Comparison of ENCODE assay signal across 8 cellular contexts in genomic region chr1:183025782-183026774, GRCh38. TPM values are rescaled to one million over a fixed set of nuclear protein-coding genes. Genes with fewer than 3 reads are reported as not detected.
DNase-seq lines count a peak whose midpoint lies in the region; ATAC-seq and TF ChIP-seq lines count a peak whose summit lies in the region.

No MANE protein-coding gene starts in this region.

- H3K27me3 ChIP-seq in esophagus squamous epithelium (peaks cover 0 to 18% (median 0%) of the 10 kb centered on the region in 4 donors), skeletal muscle tissue (ENCODE audit: control insufficient read depth in 3 of 3, insufficient read depth in 3 of 3, low read length in 3 of 3) (no peaks in the 10 kb centered on the region)

- H3K27ac ChIP-seq in esophagus squamous epithelium, result peak overlapping the region in 3 of 4 donors; percentile 47 to 100 (median 100)
- peak overlapping the region; percentile 100 for H3K27ac ChIP-seq in skeletal muscle tissue (ENCODE audit: low read depth, low read length)

- ATAC-seq in GM18858 (IDR thresholded peaks at IDR 0.05; ENCODE audit: unreplicated experiment), result peak; percentile 27

- H3K4me1 ChIP-seq in esophagus squamous epithelium (peaks cover 3 to 81% (median 33%) of the 10 kb centered on the region in 3 donors), skeletal muscle tissue (ENCODE audit: control insufficient read depth in 3 of 3, insufficient read depth in 3 of 3, low read length in 3 of 3) (peaks cover 26 to 46% (median 42%) of the 10 kb centered on the region in 3 donors)

- H3K9me3 ChIP-seq in esophagus squamous epithelium (no peaks in the 10 kb centered on the region), skeletal muscle tissue (ENCODE audit: control insufficient read depth in 3 of 3, low read length in 3 of 3) (no peaks in the 10 kb centered on the region)

- H3K4me3 ChIP-seq in esophagus squamous epithelium, result peak overlapping the region; percentile 78 to 96 (median 80)
- peak overlapping the region; percentile 37 to 95 (median 54) for H3K4me3 ChIP-seq in skeletal muscle tissue (ENCODE audit: low read length in 3 of 3)

- 22 to 29% methylated on average over 4 of the region's 4 CpGs for WGBS in esophagus squamous epithelium, 2 donors

- DNase-seq in NCI-H69 (lab: John Stamatoyannopoulos, UW) (peak; percentile 65), esophagus squamous epithelium (lab: John Stamatoyannopoulos, UW) (no peak), NCI-H1694 (lab: John Stamatoyannopoulos, UW) (no peak), SKM-1 treated with dmso at 0.1 percent for 144 hours (lab: John Stamatoyannopoulos, UW; ENCODE audit: unreplicated experiment) (no peak), OCI-M1 (lab: John Stamatoyannopoulos, UW) (no peak)
- DNase-seq in activated effector memory CD4-positive, alpha-beta T cell treated with Interleukin-2 at 50 U/mL for 16 hours, result no peak

- no peaks in the 10 kb centered on the region for H3K36me3 ChIP-seq in esophagus squamous epithelium
- H3K36me3 ChIP-seq in skeletal muscle tissue (ENCODE audit: control insufficient read depth in 3 of 3, insufficient read depth in 3 of 3, low read length in 3 of 3), result peaks cover 0 to 8% (median 0%) of the 10 kb centered on the region in 3 donors

- TF ChIP-seq POLR2A in esophagus squamous epithelium (IDR thresholded peaks at IDR 0.05), result no peak

- intact Hi-C loops in esophagus squamous epithelium (cut with DNase I), result loop anchor here (10.0 kb wide), 3 partner anchors 61 to 199 kb away; no protein-coding TSS in a partner anchor

- peak overlapping the region; percentile 2 to 92 (median 58) for H3K9ac ChIP-seq in skeletal muscle tissue (ENCODE audit: low read depth in 1 of 3, low read length in 3 of 3)

- no peak for TF ChIP-seq CTCF in esophagus squamous epithelium (IDR thresholded peaks at IDR 0.05)

RNA-seq across cellular contexts. Expression of gene LAMC1, which starts 2.9 kb away (rescaled TPM):
- 100 to 1,000 TPM in 1 of 4 donors, 10 to 100 TPM in 3; 26.3 to 275 (median 60.0) TPM for total RNA-seq in esophagus squamous epithelium
- 289 TPM for total RNA-seq in skeletal muscle tissue
